In genomic region chr4:1511441-1512041, GRCh38 we compare ENCODE assay signal across 9 cellular contexts.
DNase-seq lines count a peak whose midpoint lies in the region; ATAC-seq, FAIRE-seq and TF ChIP-seq lines count a peak whose summit lies in the region.
"Had no signal": no experiment of that assay in that cellular context is flagged by ENCODE, and none has a peak within 500 bp of the region (broad histone marks: within the 10 kb centered on the region; RNA-seq: fewer than 3 reads in every experiment).

No MANE protein-coding gene starts in this region.

- H3K4me2 ChIP-seq in GM12878 (ENCODE audit: control insufficient read depth, insufficient read depth) = no peak overlapping the region

- H3K9me3 ChIP-seq in A673 (ENCODE audit: low read depth, low read length, poor library complexity, severe bottlenecking) = no peaks in the 10 kb centered on the region
- no peaks in the 10 kb centered on the region; the same call in 2 of the 3 replicates for H3K9me3 ChIP-seq in GM12878 (replicated peaks; ENCODE audit: control insufficient read depth, insufficient read depth, low read length)

- H3K27me3 ChIP-seq in A673 (replicated peaks; ENCODE audit: insufficient read depth, low read depth, low read length, poor library complexity) (peaks cover 25% of the 10 kb centered on the region), GM12878 (replicated peaks in 1 of 2; ENCODE audit: control insufficient read depth in 2 of 2, insufficient read depth in 2 of 2, low read length in 1 of 2) (no peaks in the 10 kb centered on the region)

- RAD21 ChIA-PET in GM12878 (lab: Charles Lee; ENCODE audit: unreplicated experiment) = no interaction called here

- intact Hi-C loops in A673 (cut with micrococcal nuclease; ENCODE audit: unreplicated experiment) (loop anchor here (2.0 kb wide), 1 partner anchor 155 kb away; no protein-coding TSS in a partner anchor), GM12878 (cut with micrococcal nuclease; ENCODE audit: unreplicated experiment) (no loop called here)

- TF ChIP-seq CTCF in A673 (conservative IDR thresholded peaks at IDR 0.05; ENCODE audit: low read depth, low read length) (no peak), GM12878 (IDR thresholded peaks at IDR 0.05 in 2 of 3, conservative IDR thresholded peaks at IDR 0.05 in 1 of 3; ENCODE audit: control insufficient read depth in 2 of 3, extremely low read depth in 1 of 3, insufficient read depth in 1 of 3, low read depth in 3 of 3, low read length in 3 of 3) (no peak), glutamatergic neuron (IDR thresholded peaks at IDR 0.05; ENCODE audit: partially characterized antibody, unreplicated experiment) (no peak)

- H3K27me3 Mint-ChIP-seq in glutamatergic neuron (ENCODE audit: unreplicated experiment) = no peaks in the 10 kb centered on the region

- no peak for TF ChIP-seq EP300 in GM12878 (IDR thresholded peaks at IDR 0.05; ENCODE audit: borderline replicate concordance in 1 of 2, control insufficient read depth in 1 of 2, low read depth in 2 of 2, low read length in 2 of 2)

- SMC1A ChIA-PET in GM12878 (lab: Charles Lee; ENCODE audit: uncharacterized antibody, unreplicated experiment) = no interaction called here

- H3K27ac ChIP-seq in A673 (ENCODE audit: low read depth, low read length, poor library complexity, severe bottlenecking) (no peak overlapping the region), GM12878 (ENCODE audit: control insufficient read depth, insufficient read depth) (no peak overlapping the region)

- H2AFZ ChIP-seq in GM12878 (ENCODE audit: control insufficient read depth, low read depth, low read length) = no peak overlapping the region

- CTCF ChIA-PET in A673 (lab: Charles Lee) (interaction anchor here (0.5 to 0.7 kb wide), 2 partner anchors 67 to 118 kb away, joined by 3 to 9 read pairs; no protein-coding TSS in a partner anchor), GM12878 (lab: Yijun Ruan, JAX) (no interaction called here)

- H3K4me3 ChIP-seq in A673 (ENCODE audit: low read depth, low read length, poor library complexity, severe bottlenecking) (no peak overlapping the region), GM12878 (no peak overlapping the region)

- TF ChIP-seq POLR2A in GM12878 (IDR thresholded peaks at IDR 0.05; ENCODE audit: low read depth, low read length) = no peak

- no peak for FAIRE-seq in GM12878 (lab: Jason Lieb, UNC)
- FAIRE-seq: islet of Langerhans had no signal

- ATAC-seq in GM12878 (no peak; the same call in 2 of the 3 replicates), GM19463 (IDR thresholded peaks at IDR 0.05; ENCODE audit: unreplicated experiment) (no peak), GM18517 (IDR thresholded peaks at IDR 0.05; ENCODE audit: unreplicated experiment) (no peak)

- BruUV-seq in A673 (replicated peaks; lab: Mats Ljungman, UMichigan) = no TSS peak
- no TSS peak for BruUV-seq in GM12878 (replicated peaks; lab: Mats Ljungman, UMichigan)

- H4K20me1 ChIP-seq in GM12878 (ENCODE audit: control insufficient read depth, insufficient read depth) = no peaks in the 10 kb centered on the region

- peaks cover 3% of the 10 kb centered on the region for H3K9me3 Mint-ChIP-seq in glutamatergic neuron (ENCODE audit: unreplicated experiment)

- no peaks in the 10 kb centered on the region for H3K36me3 ChIP-seq in A673 (ENCODE audit: insufficient read depth, low read length, poor library complexity, severe bottlenecking)
- H3K36me3 ChIP-seq in GM12878 (ENCODE audit: control insufficient read depth in 2 of 2, insufficient read depth in 2 of 2, low read length in 1 of 2) = no peaks in the 10 kb centered on the region

- H3K9ac ChIP-seq in GM12878 (ENCODE audit: control insufficient read depth, insufficient read depth, low read length) = no peak overlapping the region

- in situ Hi-C loops in GM12878 (cut with MboI) = no loop called here

- no peak for TF ChIP-seq RAD21 in GM12878 (IDR thresholded peaks at IDR 0.05; ENCODE audit: insufficient read depth, low read depth, low read length)

- no peaks in the 10 kb centered on the region for H3K36me3 Mint-ChIP-seq in glutamatergic neuron (ENCODE audit: unreplicated experiment)

- H3K4me1 ChIP-seq in A673 (ENCODE audit: insufficient read depth, low read length, poor library complexity, severe bottlenecking) (no peaks in the 10 kb centered on the region), GM12878 (ENCODE audit: control insufficient read depth, insufficient read depth, low read length) (no peaks in the 10 kb centered on the region)

- POLR2A ChIA-PET in A673 (lab: Charles Lee; ENCODE audit: low non-redundant PET) = no interaction called here
- POLR2A ChIA-PET in GM12878 (lab: Charles Lee) = no interaction called here

- no peak overlapping the region for H3K27ac Mint-ChIP-seq in glutamatergic neuron (ENCODE audit: unreplicated experiment)

- H3K4me1 Mint-ChIP-seq in glutamatergic neuron (ENCODE audit: low read depth, unreplicated experiment) = peaks cover 5% of the 10 kb centered on the region

- DNase-seq in A673 (ENCODE audit: low spot score) = peak; percentile 49
- DNase-seq in LHCN-M2 (ENCODE audit: low read depth) = peak; percentile 14
- no peak for DNase-seq in GM12878 (ENCODE audit: low read depth, low spot score)
- peak; percentile 67 for DNase-seq in kidney tubule cell (ENCODE audit: low spot score)
- no peak for DNase-seq in DMS114 treated with DMSO at 0.1 percent for 48 hours (lab: John Stamatoyannopoulos, UW; ENCODE audit: unreplicated experiment)
- no peak for DNase-seq in glutamatergic neuron

- H3K4me3 Mint-ChIP-seq in glutamatergic neuron (ENCODE audit: unreplicated experiment) = no peak overlapping the region

- no peaks in the 10 kb centered on the region for H3K79me2 ChIP-seq in GM12878 (ENCODE audit: control insufficient read depth, insufficient read depth, low read length)

- WGBS in GM12878 (ENCODE audit: insufficient coverage, insufficient replicate concordance, low lambda C conversion rate, missing lambda C conversion rate) = 57% methylated on average over 20 of the region's 22 CpGs

TF ChIP-seq in GM12878, 131 proteins besides CTCF, POLR2A, EP300 and RAD21:
- TF ChIP-seq ZNF217 (IDR thresholded peaks at IDR 0.05) (no peak), KDM1A (IDR thresholded peaks at IDR 0.05; ENCODE audit: borderline replicate concordance) (no peak), USF1 (IDR thresholded peaks at IDR 0.05; ENCODE audit: borderline replicate concordance, extremely low read length, insufficient read depth, low read depth, low read length) (peak; percentile 42), ZNF207 (IDR thresholded peaks at IDR 0.05; ENCODE audit: borderline replicate concordance) (no peak), ZNF24 (IDR thresholded peaks at IDR 0.05) (no peak)

Comparison
In these comparisons a context has a peak if more than half of its experiments do, and no peak if none do; other contexts are left out.
1. DNase-seq: peak in A673 (single experiment), LHCN-M2 (single experiment) and kidney tubule cell (single experiment); none in GM12878 (single experiment), DMS114 treated with DMSO at 0.1 percent for 48 hours (single experiment) and glutamatergic neuron (single experiment).